In the genomic region with DNA sequence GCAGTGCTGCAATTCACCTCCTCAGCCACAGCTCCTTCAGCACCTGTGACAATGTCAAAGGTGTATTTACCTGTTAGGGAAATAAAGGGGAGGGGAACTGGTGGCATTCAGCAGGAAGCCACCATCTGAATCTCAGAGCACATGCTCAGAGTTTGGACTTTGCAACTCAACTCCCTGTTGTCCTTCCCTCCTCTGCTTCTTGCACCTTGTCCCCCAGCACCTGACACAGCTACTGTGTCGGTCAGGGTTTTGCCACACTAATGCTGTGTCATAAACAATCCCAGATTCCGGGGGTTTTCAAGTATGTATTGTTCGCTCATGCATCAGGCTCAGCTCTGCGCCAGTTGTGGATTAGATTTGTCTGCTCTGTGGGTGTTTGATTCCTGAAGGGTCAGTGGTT, we compare ENCODE assay signal across 17 cellular contexts. TPM values are rescaled to one million over a fixed set of nuclear protein-coding genes. Genes with fewer than 3 reads are reported as not detected.
A peak's percentile ranks its signal among the peaks of the same experiment; 100 is the strongest.
DNase-seq lines count a peak whose midpoint lies in the region; ATAC-seq, FAIRE-seq and TF ChIP-seq lines count a peak whose summit lies in the region.
"Had no signal": no experiment of that assay in that cellular context is flagged by ENCODE, and none has a peak within 500 bp of the region (broad histone marks: within the 10 kb centered on the region; RNA-seq: fewer than 3 reads in every experiment).

No MANE protein-coding gene starts in this region.

- in situ Hi-C loops in K562 (cut with MboI) = no loop called here

- no peak overlapping the region for H3K9ac ChIP-seq in K562 (ENCODE audit: insufficient read depth in 1 of 2, low read depth in 2 of 2, low read length in 2 of 2)
- H3K9ac ChIP-seq: BLaER1 treated with 17β-estradiol and CSF1 and Interleukin-3, amounts not matched to agents 10 nM and 100 nM had no signal

- H4K20me1 ChIP-seq in K562 (replicated peaks; ENCODE audit: control insufficient read depth, insufficient read depth, low read length) (no peaks in the 10 kb centered on the region; the same call in 1 of the 2 replicates), hepatocyte (ENCODE audit: insufficient read depth, poor library complexity, severe bottlenecking) (no peaks in the 10 kb centered on the region)
- H4K20me1 ChIP-seq: BLaER1 treated with 17β-estradiol and CSF1 and Interleukin-3, amounts not matched to agents 10 nM and 100 nM had no signal

- H3K79me2 ChIP-seq in K562 (ENCODE audit: control insufficient read depth, insufficient read depth, low read length) = no peaks in the 10 kb centered on the region
- no peaks in the 10 kb centered on the region for H3K79me2 ChIP-seq in hepatocyte

- TF ChIP-seq POLR2A in K562 (conservative IDR thresholded peaks at IDR 0.05) (no peak), testis (IDR thresholded peaks at IDR 0.05) (no peak)

- no peak for TF ChIP-seq CTCF in right atrium auricular region (IDR thresholded peaks at IDR 0.05)
- TF ChIP-seq CTCF in K562 (IDR thresholded peaks at IDR 0.05 in 2 of 3, conservative IDR thresholded peaks at IDR 0.05 in 1 of 3; ENCODE audit: insufficient read depth in 2 of 3, low read depth in 1 of 3, low read length in 3 of 3) = no peak
- no peak for TF ChIP-seq CTCF in hepatocyte (IDR thresholded peaks at IDR 0.05; ENCODE audit: poor library complexity)
- no peak for TF ChIP-seq CTCF in upper lobe of right lung (IDR thresholded peaks at IDR 0.05)
- no peak for TF ChIP-seq CTCF in testis (IDR thresholded peaks at IDR 0.05)

- FAIRE-seq in K562 (lab: Jason Lieb, UNC) = no peak
- FAIRE-seq: GM19239, HTR-8/SVneo had no signal

- no peak overlapping the region for H3K4me2 ChIP-seq in K562 (ENCODE audit: insufficient read depth, low read length)
- H3K4me2 ChIP-seq in hepatocyte = no peak overlapping the region

- intact Hi-C loops in Right ventricle myocardium superior (cut with DNase I) = no loop called here
- intact Hi-C loops in K562 (cut with micrococcal nuclease) = no loop called here
- intact Hi-C loops in upper lobe of right lung (cut with DNase I) = no loop called here
- intact Hi-C loops in testis (cut with DNase I; ENCODE audit: low total_unique reads) = no loop called here

- BruUV-seq in K562 (replicated peaks; lab: Mats Ljungman, UMichigan) = no TSS peak

- TF ChIP-seq RAD21 in K562 (CRISPR knock-in tag; conservative IDR thresholded peaks at IDR 0.05 in 1 of 2, IDR thresholded peaks at IDR 0.05 in 1 of 2) = no peak

- DNase-seq in right atrium auricular region (ENCODE audit: low spot score) (peak; percentile 43), Right ventricle myocardium superior (no peak), K562 (ENCODE audit: extremely low read depth in 1 of 4, low spot score in 3 of 4) (no peak), hepatocyte (ENCODE audit: low spot score) (peak; percentile 68), upper lobe of right lung (no peak), testis (no peak), NCI-H1930 (lab: John Stamatoyannopoulos, UW) (no peak)
- DNase-seq: Calu3; CD8-positive, alpha-beta T cell; DMS79 treated with DMSO at 0.1 percent for 48 hours; GF-D8; H7; HFFc6 had no signal

- H3K27ac ChIP-seq in right atrium auricular region (no peak overlapping the region), K562 (ENCODE audit: extremely low read depth, low read depth, low read length) (no peak overlapping the region), hepatocyte (peak overlapping the region; percentile 86), upper lobe of right lung (no peak overlapping the region), testis (no peak overlapping the region)
- H3K27ac ChIP-seq: BLaER1 treated with 17β-estradiol and CSF1 and Interleukin-3, amounts not matched to agents 10 nM and 100 nM had no signal

- no peaks in the 10 kb centered on the region for H3K9me1 ChIP-seq in K562 (ENCODE audit: control insufficient read depth, insufficient read depth, low read length)

- POLR2A ChIA-PET in K562 (lab: Yijun Ruan, JAX) = interaction anchor here (0.6 to 1.2 kb wide), 3 partner anchors 15 to 75 kb away, joined by 3 to 4 read pairs (median 3); no protein-coding TSS in a partner anchor

- H3K4me1 ChIP-seq in right atrium auricular region (no peaks in the 10 kb centered on the region), K562 (replicated peaks in 1 of 2; ENCODE audit: control insufficient read depth in 2 of 2, insufficient read depth in 2 of 2, low read length in 2 of 2) (no peaks in the 10 kb centered on the region; a peak in 1 of 5 replicates), hepatocyte (ENCODE audit: insufficient read depth) (peaks cover 10% of the 10 kb centered on the region), upper lobe of right lung (peaks cover 7% of the 10 kb centered on the region), testis (no peaks in the 10 kb centered on the region)

- H3K27me3 ChIP-seq in right atrium auricular region (no peaks in the 10 kb centered on the region), K562 (ENCODE audit: control insufficient read depth in 2 of 2, insufficient read depth in 2 of 2, low read length in 2 of 2) (peaks cover 56 to 60% of the 10 kb centered on the region in 2 experiments), hepatocyte (no peaks in the 10 kb centered on the region), upper lobe of right lung (no peaks in the 10 kb centered on the region), testis (no peaks in the 10 kb centered on the region)
- H3K27me3 ChIP-seq: BLaER1 treated with 17β-estradiol and CSF1 and Interleukin-3, amounts not matched to agents 10 nM and 100 nM had no signal

- 3% methylated on average over 4 of the region's 4 CpGs for WGBS in K562 (ENCODE audit: insufficient coverage, low coverage, missing lambda C conversion rate)
- 81% methylated on average over 4 of the region's 4 CpGs for WGBS in hepatocyte (ENCODE audit: low lambda C conversion rate, missing lambda C conversion rate)
- 93 to 95% methylated on average over 4 of the region's 4 CpGs for WGBS in testis, 2 donors

- no peaks in the 10 kb centered on the region for H3K36me3 ChIP-seq in right atrium auricular region
- H3K36me3 ChIP-seq in K562 (ENCODE audit: control insufficient read depth, insufficient read depth, low read length) = no peaks in the 10 kb centered on the region
- no peaks in the 10 kb centered on the region for H3K36me3 ChIP-seq in hepatocyte (replicated peaks; ENCODE audit: insufficient read depth, low read depth)
- H3K36me3 ChIP-seq in upper lobe of right lung = no peaks in the 10 kb centered on the region
- H3K36me3 ChIP-seq in testis (ENCODE audit: low read depth, missing control alignments) = no peaks in the 10 kb centered on the region
- H3K36me3 ChIP-seq: BLaER1 treated with 17β-estradiol and CSF1 and Interleukin-3, amounts not matched to agents 10 nM and 100 nM had no signal

- no peaks in the 10 kb centered on the region for H3K9me2 ChIP-seq in hepatocyte (replicated peaks; ENCODE audit: insufficient read depth)

- H3K4me3 ChIP-seq in right atrium auricular region (no peak overlapping the region), K562 (no peak overlapping the region), hepatocyte (no peak overlapping the region), upper lobe of right lung (no peak overlapping the region), testis (no peak overlapping the region)
- H3K4me3 ChIP-seq: BLaER1 treated with 17β-estradiol and CSF1 and Interleukin-3, amounts not matched to agents 10 nM and 100 nM had no signal

- H3K9me3 ChIP-seq in right atrium auricular region = no peaks in the 10 kb centered on the region
- no peaks in the 10 kb centered on the region for H3K9me3 ChIP-seq in K562 (replicated peaks; ENCODE audit: control insufficient read depth, insufficient read depth, low read depth, low read length)
- no peaks in the 10 kb centered on the region for H3K9me3 ChIP-seq in hepatocyte (ENCODE audit: low read depth)
- H3K9me3 ChIP-seq in upper lobe of right lung = no peaks in the 10 kb centered on the region
- no peaks in the 10 kb centered on the region for H3K9me3 ChIP-seq in testis

- CTCF ChIA-PET in K562 (lab: Yijun Ruan, JAX; ENCODE audit: low intra/inter-chr PET ratio) = no interaction called here

- no peak for TF ChIP-seq EP300 in K562 (IDR thresholded peaks at IDR 0.05; ENCODE audit: low read length)

- H2AFZ ChIP-seq in K562 (ENCODE audit: low read depth, low read length) = peak overlapping the region; percentile 19; the same call in 1 of the 2 replicates
- no peak overlapping the region for H2AFZ ChIP-seq in hepatocyte

- ATAC-seq in Right ventricle myocardium superior (ENCODE audit: poor library complexity) (no peak), K562 (no peak), upper lobe of right lung (no peak)
- ATAC-seq: CD8-positive, alpha-beta T cell; HCT116 had no signal

RNA-seq across cellular contexts. Expression of gene HSBP1, which starts 43.7 kb away (rescaled TPM):
- total RNA-seq in right atrium auricular region (10 to 100 TPM; 10.7 to 30.5 TPM), Right ventricle myocardium superior (175 TPM), K562 (2014; rRNA removed) (180 and 218 TPM in 2 replicates), K562 (2014; rRNA removed; fragmentation: Illumina TruSeq; extraction: Trizol) (157 and 161 TPM in 2 replicates), K562 (2015; rRNA removed; fragmentation: Illumina TruSeq; extraction: Trizol) (152 and 172 TPM in 2 replicates), K562 (2021) (156 and 175 TPM in 2 replicates), hepatocyte (26.7 and 26.9 TPM in 2 replicates), upper lobe of right lung (86.2 TPM), testis (10 to 100 TPM; 42.9 to 43.7 TPM)
- total RNA-seq in K562 (2011; cell fraction: chromatin; rRNA removed; ENCODE audit: low replicate concordance) = 20.4 and 22.1 TPM in 2 replicates
- 17.9 and 20.3 TPM in 2 replicates for total RNA-seq in K562 (2011; cell fraction: nucleolus; rRNA removed)
- 19.2 and 31.9 TPM in 2 replicates for total RNA-seq in K562 (2011; cell fraction: nucleoplasm; rRNA removed)
- polyA plus RNA-seq in K562 (2011; rRNA removed) (191 and 257 TPM in 2 replicates), K562 (2014; fragmentation: Illumina TruSeq; extraction: Trizol) (84.9 and 112 TPM in 2 replicates), K562 (2014; fragmentation: Nextera tagmentation; extraction: Ambion mirVana) (100 to 1,000 TPM; 619 to 677 TPM), K562 (2014; rRNA removed) (204 and 301 TPM in 2 replicates), hepatocyte (375 and 384 TPM in 2 replicates), testis (ENCODE audit: insufficient read depth, low read depth, low replicate concordance) (278 TPM)
- 49.3 and 72.5 TPM in 2 replicates for polyA plus RNA-seq in K562 (2011; cell fraction: cytosol; rRNA removed)
- polyA plus RNA-seq in K562 (2011; cell fraction: nucleus; rRNA removed) = 61.5 and 101 TPM in 2 replicates
- polyA plus RNA-seq in K562 (2012) = 147 and 385 TPM in 2 replicates
- 137 and 158 TPM in 2 replicates for polyA minus RNA-seq in K562 (2011; rRNA and poly(A)+ RNA removed)
- polyA minus RNA-seq in K562 (2011; cell fraction: cytosol; rRNA and poly(A)+ RNA removed) = 30.6 and 37.9 TPM in 2 replicates
- polyA minus RNA-seq in K562 (2011; cell fraction: nucleus; rRNA and poly(A)+ RNA removed) = 15.1 and 25.3 TPM in 2 replicates

RNA-seq across cellular contexts. Expression of gene MLYCD, which starts 47.4 kb away (rescaled TPM):
- total RNA-seq in right atrium auricular region (10 to 100 TPM; 22.0 to 37.0 TPM), Right ventricle myocardium superior (49.3 TPM), K562 (2014; rRNA removed) (1.00 and 1.7 TPM in 2 replicates), K562 (2014; rRNA removed; fragmentation: Illumina TruSeq; extraction: Trizol) (0.89 and 1.0 TPM in 2 replicates), K562 (2015; rRNA removed; fragmentation: Illumina TruSeq; extraction: Trizol) (1.0 and 1.2 TPM in 2 replicates), K562 (2021) (1.8 and 2.0 TPM in 2 replicates), hepatocyte (5.5 and 6.3 TPM in 2 replicates), upper lobe of right lung (9.7 TPM), testis (10 to 100 TPM; 15.1 to 22.1 TPM)
- total RNA-seq in K562 (2011; cell fraction: chromatin; rRNA removed; ENCODE audit: low replicate concordance) = 7.7 TPM in 2 replicates
- 4.7 and 5.0 TPM in 2 replicates for total RNA-seq in K562 (2011; cell fraction: nucleolus; rRNA removed)
- 5.7 and 6.9 TPM in 2 replicates for total RNA-seq in K562 (2011; cell fraction: nucleoplasm; rRNA removed)
- polyA plus RNA-seq in K562 (2011; rRNA removed) (1.1 and 1.5 TPM in 2 replicates), K562 (2014; fragmentation: Illumina TruSeq; extraction: Trizol) (0.77 and 0.91 TPM in 2 replicates), K562 (2014; fragmentation: Nextera tagmentation; extraction: Ambion mirVana) (under 1 TPM; 0.15 to 0.27 TPM), K562 (2014; rRNA removed) (1.2 and 1.5 TPM in 2 replicates), hepatocyte (9.0 and 10.1 TPM in 2 replicates), testis (ENCODE audit: insufficient read depth, low read depth, low replicate concordance) (4.5 TPM)
- polyA plus RNA-seq in K562 (2011; cell fraction: cytosol; rRNA removed) = 0.88 and 1.4 TPM in 2 replicates
- polyA plus RNA-seq in K562 (2011; cell fraction: nucleus; rRNA removed) = 3.4 and 3.8 TPM in 2 replicates
- polyA plus RNA-seq in K562 (2012) = 1.1 and 1.6 TPM in 2 replicates
- 2.9 and 5.3 TPM in 2 replicates for polyA minus RNA-seq in K562 (2011; rRNA and poly(A)+ RNA removed)
- 0.48 and 1.5 TPM in 2 replicates for polyA minus RNA-seq in K562 (2011; cell fraction: cytosol; rRNA and poly(A)+ RNA removed)
- 2.7 and 4.3 TPM in 2 replicates for polyA minus RNA-seq in K562 (2011; cell fraction: nucleus; rRNA and poly(A)+ RNA removed)

Comparison
In these comparisons a context has a peak if more than half of its experiments do, and no peak if none do; other contexts are left out.
1. DNase-seq: peak in right atrium auricular region (single experiment) and hepatocyte (single experiment); none in Right ventricle myocardium superior (single experiment), K562 (0 of 4), upper lobe of right lung (single experiment), testis (single experiment) and NCI-H1930 (0 of 2).